In genomic region chr22:17742528-17742902, GRCh38 we compare ENCODE assay signal across 8 cellular contexts. TPM values are rescaled to one million over a fixed set of nuclear protein-coding genes. Genes with fewer than 3 reads are reported as not detected.
DNase-seq lines count a peak whose midpoint lies in the region; ATAC-seq and TF ChIP-seq lines count a peak whose summit lies in the region.

No MANE protein-coding gene starts in this region.

- peak; percentile 0 for DNase-seq in DMS79 treated with DMSO at 0.1 percent for 48 hours (lab: John Stamatoyannopoulos, UW)
- peak; percentile 25 for DNase-seq in NCI-H748 treated with DMSO at 0.1 percent for 48 hours (lab: John Stamatoyannopoulos, UW)
- DNase-seq in activated CD8-positive, alpha-beta memory T cell treated with anti-CD3 and anti-CD28 coated beads, Interleukin-2, amount 50 U/mL, for 1 hour (ENCODE audit: extremely low read depth), result peak; percentile 22
- DNase-seq in epithelial cell of esophagus (ENCODE audit: low read depth), result peak; percentile 72
- peak; percentile 66 for DNase-seq in naive B cell
- DNase-seq in stimulated activated naive B cell treated with anti-CD40 and anti-IgM and Interleukin-4, amounts not matched to agents 10 μg/mL and 1 μg/mL and 100 μg/mL, for 72 hours, result peak; percentile 73
- no peak for DNase-seq in GF-D8 (lab: John Stamatoyannopoulos, UW)

- H3K27ac Mint-ChIP-seq in naive B cell, result peak overlapping the region in 4 of 6 donors; percentile 26 to 88 (median 56)
- peak overlapping the region; percentile 83 for H3K27ac Mint-ChIP-seq in stimulated activated naive B cell treated with anti-CD40 and anti-IgM and Interleukin-4, amounts not matched to agents 10 μg/mL and 1 μg/mL and 100 μg/mL, for 72 hours

- no peak overlapping the region for H3K4me3 ChIP-seq in epithelial cell of esophagus (ENCODE audit: low read length)

- H3K4me3 Mint-ChIP-seq in naive B cell, result no peak overlapping the region
- peak overlapping the region in 1 of 2 donors; percentile 36 for H3K4me3 Mint-ChIP-seq in stimulated activated naive B cell treated with anti-CD40 and anti-IgM and Interleukin-4, amounts not matched to agents 10 μg/mL and 1 μg/mL and 100 μg/mL, for 72 hours

- TF ChIP-seq CTCF in epithelial cell of esophagus (IDR thresholded peaks at IDR 0.05; ENCODE audit: insufficient read depth, low read depth, low read length, missing control alignments), result peak; percentile 82

- H3K9me3 Mint-ChIP-seq in naive B cell, result no peaks in the 10 kb centered on the region
- H3K9me3 Mint-ChIP-seq in stimulated activated naive B cell treated with anti-CD40 and anti-IgM and Interleukin-4, amounts not matched to agents 10 μg/mL and 1 μg/mL and 100 μg/mL, for 72 hours, result no peaks in the 10 kb centered on the region

- ATAC-seq in HG03095 (IDR thresholded peaks at IDR 0.05; ENCODE audit: unreplicated experiment) (peak; percentile 70), naive B cell (ENCODE audit: low read depth in 2 of 2) (peak; percentile 94 to 96)
- peak; percentile 81 to 86 for ATAC-seq in stimulated activated naive B cell treated with anti-CD40 and anti-IgM and Interleukin-4, amounts not matched to agents 10 μg/mL and 1 μg/mL and 100 μg/mL, for 72 hours (replicated peaks)

- peaks cover 0 to 7% of the 10 kb centered on the region in 2 donors for H3K36me3 Mint-ChIP-seq in naive B cell
- peaks cover 59 to 64% of the 10 kb centered on the region in 2 donors for H3K36me3 Mint-ChIP-seq in stimulated activated naive B cell treated with anti-CD40 and anti-IgM and Interleukin-4, amounts not matched to agents 10 μg/mL and 1 μg/mL and 100 μg/mL, for 72 hours

- no peaks in the 10 kb centered on the region for H3K27me3 Mint-ChIP-seq in naive B cell
- H3K27me3 Mint-ChIP-seq in stimulated activated naive B cell treated with anti-CD40 and anti-IgM and Interleukin-4, amounts not matched to agents 10 μg/mL and 1 μg/mL and 100 μg/mL, for 72 hours, result no peaks in the 10 kb centered on the region

- H3K4me1 Mint-ChIP-seq in naive B cell, result peaks cover 0 to 6% (median 0%) of the 10 kb centered on the region in 3 donors
- peaks cover 17 to 27% of the 10 kb centered on the region in 2 donors for H3K4me1 Mint-ChIP-seq in stimulated activated naive B cell treated with anti-CD40 and anti-IgM and Interleukin-4, amounts not matched to agents 10 μg/mL and 1 μg/mL and 100 μg/mL, for 72 hours

RNA-seq across cellular contexts. Expression of gene BID, which starts 31.8 kb away (rescaled TPM):
- 10 to 100 TPM; 18.2 to 29.9 (median 23.1) TPM for polyA plus RNA-seq in naive B cell (ENCODE audit: low read depth in 6 of 6)
